Comparison of ENCODE assay signal across 1 cellular context in genomic region chrX:115018944-115019343, GRCh38.
TF ChIP-seq lines count a peak whose summit lies in the region.

No MANE protein-coding gene starts in this region.

TF ChIP-seq in IMR-90, 13 proteins besides CTCF, POLR2A, EP300 and RAD21 (continued from another document):
- TF ChIP-seq MAZ (IDR thresholded peaks at IDR 0.05; ENCODE audit: borderline replicate concordance, low read depth, low read length): no peak
- TF ChIP-seq RFX5 (IDR thresholded peaks at IDR 0.05; ENCODE audit: low read depth, low read length): no peak
- TF ChIP-seq RCOR1 (IDR thresholded peaks at IDR 0.05; ENCODE audit: insufficient replicate concordance, low read length): no peak
- no peak for TF ChIP-seq MXI1 (IDR thresholded peaks at IDR 0.05; ENCODE audit: borderline replicate concordance, low read depth, low read length)
- no peak for TF ChIP-seq NFE2L2 (IDR thresholded peaks at IDR 0.05; ENCODE audit: low read depth, low read length)
- no peak for TF ChIP-seq MAFK (IDR thresholded peaks at IDR 0.05; ENCODE audit: low read depth, low read length)
- TF ChIP-seq ELK1 (IDR thresholded peaks at IDR 0.05; ENCODE audit: borderline replicate concordance, low read depth, low read length): no peak
- TF ChIP-seq SMC3 (IDR thresholded peaks at IDR 0.05; ENCODE audit: low read depth, low read length): no peak
- no peak for TF ChIP-seq CHD1 (IDR thresholded peaks at IDR 0.05; ENCODE audit: low read depth, low read length)
- TF ChIP-seq CEBPB (IDR thresholded peaks at IDR 0.05; ENCODE audit: low read depth, low read length): no peak
- TF ChIP-seq, protein P1, sequence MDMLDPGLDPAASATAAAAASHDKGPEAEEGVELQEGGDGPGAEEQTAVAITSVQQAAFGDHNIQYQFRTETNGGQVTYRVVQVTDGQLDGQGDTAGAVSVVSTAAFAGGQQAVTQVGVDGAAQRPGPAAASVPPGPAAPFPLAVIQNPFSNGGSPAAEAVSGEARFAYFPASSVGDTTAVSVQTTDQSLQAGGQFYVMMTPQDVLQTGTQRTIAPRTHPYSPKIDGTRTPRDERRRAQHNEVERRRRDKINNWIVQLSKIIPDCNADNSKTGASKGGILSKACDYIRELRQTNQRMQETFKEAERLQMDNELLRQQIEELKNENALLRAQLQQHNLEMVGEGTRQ (IDR thresholded peaks at IDR 0.05; ENCODE audit: low read depth, low read length): no peak
- TF ChIP-seq BHLHE40 (IDR thresholded peaks at IDR 0.05; ENCODE audit: low read depth, low read length): no peak
